ENCODE assay signal across 8 cellular contexts in the genomic region with DNA sequence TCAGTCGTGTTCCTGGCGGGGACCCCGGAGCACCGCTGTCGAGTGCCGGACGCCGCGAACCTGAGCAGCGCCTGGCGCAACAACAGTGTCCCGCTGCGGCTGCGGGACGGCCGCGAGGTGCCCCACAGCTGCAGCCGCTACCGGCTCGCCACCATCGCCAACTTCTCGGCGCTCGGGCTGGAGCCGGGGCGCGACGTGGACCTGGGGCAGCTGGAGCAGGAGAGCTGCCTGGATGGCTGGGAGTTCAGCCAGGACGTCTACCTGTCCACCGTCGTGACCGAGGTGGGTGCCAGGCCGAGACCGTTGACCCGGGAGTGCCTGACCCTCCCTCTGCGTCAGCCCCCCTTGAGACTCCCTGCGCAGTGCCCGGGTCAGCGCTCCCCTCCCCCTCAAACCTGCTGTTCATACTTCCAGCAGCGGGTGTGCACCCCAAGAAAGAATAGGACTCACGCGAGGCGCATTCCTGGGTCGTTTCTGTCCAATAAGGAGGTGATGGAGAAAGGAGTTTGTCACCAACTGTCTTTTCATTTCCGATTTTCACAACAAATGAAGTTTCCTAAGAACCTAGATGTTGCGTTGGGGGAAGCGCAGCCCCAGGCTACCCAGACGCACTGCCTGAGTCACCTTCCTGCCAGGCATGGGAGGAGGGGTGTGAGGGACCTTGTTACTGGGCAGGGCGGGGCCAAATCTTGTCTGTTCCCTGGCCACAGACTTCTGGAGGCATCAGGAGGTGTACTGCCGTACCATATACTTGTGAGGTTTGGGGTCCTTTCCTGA. TPM values are rescaled to one million over a fixed set of nuclear protein-coding genes. Genes with fewer than 3 reads are reported as not detected.
DNase-seq lines count a peak whose midpoint lies in the region; ATAC-seq and TF ChIP-seq lines count a peak whose summit lies in the region.

No MANE protein-coding gene starts in this region.

- in situ Hi-C loops in GM13976 (cut with MboI; ENCODE audit: low sequenced_read_pairs, unreplicated experiment) = no loop called here

- peak; percentile 5 for ATAC-seq in GM19397 (IDR thresholded peaks at IDR 0.05; ENCODE audit: unreplicated experiment)

- H3K27ac ChIP-seq in 22Rv1 (peak overlapping the region; percentile 96; the same call in 1 of the 2 replicates), coronary artery (peak overlapping the region; percentile 93 to 97)

- intact Hi-C loops in lower leg skin (cut with DNase I; ENCODE audit: low total_unique reads) = no loop called here

- WGBS in lower leg skin, 2 donors = 3 to 12% methylated on average over 24 to 46 of the region's 50 CpGs

- H3K4me3 ChIP-seq in coronary artery (peak overlapping the region; percentile 79), lower leg skin (ENCODE audit: low read depth, poor library complexity, severe bottlenecking) (peak overlapping the region; percentile 60)

- no peak for TF ChIP-seq POLR2A in lower leg skin (IDR thresholded peaks at IDR 0.05)

- DNase-seq in Kasumi-1 (lab: John Stamatoyannopoulos, UW) (peak; percentile 96 to 97), coronary artery (ENCODE audit: low spot score) (peak; percentile 83), lower leg skin (ENCODE audit: low spot score in 2 of 2) (peak; percentile 47 to 91), GM13976 (ENCODE audit: low spot score) (no peak)
- DNase-seq in activated CD4-positive, alpha-beta T cell treated with anti-CD3 and anti-CD28 coated beads for 24 hours (ENCODE audit: low read depth in 2 of 2) = peak; percentile 66 to 69
- peak; percentile 58 for DNase-seq in stimulated activated CD8-positive, alpha-beta memory T cell treated with anti-CD3 and anti-CD28 coated beads, Interleukin-12 subunit alpha, Interleukin-12 subunit beta, amount 100 ng/mL, for 1 hour (ENCODE audit: low read depth)

- no peak for TF ChIP-seq CTCF in 22Rv1 (IDR thresholded peaks at IDR 0.05)
- no peak for TF ChIP-seq CTCF in coronary artery (IDR thresholded peaks at IDR 0.05)
- no peak for TF ChIP-seq CTCF in lower leg skin (IDR thresholded peaks at IDR 0.05)
- TF ChIP-seq CTCF in GM13976 (IDR thresholded peaks at IDR 0.05; ENCODE audit: borderline replicate concordance, control extremely low read depth, extremely low read depth, insufficient read depth, missing control alignments) = no peak

RNA-seq across cellular contexts. Expression of gene SLC22A4, which starts 0.7 kb away (rescaled TPM):
- 1 to 10 TPM in 3 of 4 donors, under 1 TPM in 1; 0.27 to 1.8 (median 1.8) TPM for total RNA-seq in lower leg skin

RNA-seq across cellular contexts. Expression of gene PDLIM4, which starts 37.4 kb away (rescaled TPM):
- total RNA-seq in lower leg skin = 100 to 1,000 TPM in 1 of 4 donors, 10 to 100 TPM in 3; 52.5 to 191 (median 85.9) TPM
